Comparison of ENCODE assay signal across 12 cellular contexts in genomic region chr13:44734204-44734707, GRCh38.
DNase-seq lines count a peak whose midpoint lies in the region; ATAC-seq, FAIRE-seq and TF ChIP-seq lines count a peak whose summit lies in the region.
"Had no signal": no experiment of that assay in that cellular context is flagged by ENCODE, and none has a peak within 500 bp of the region (broad histone marks: within the 10 kb centered on the region; RNA-seq: fewer than 3 reads in every experiment).

No MANE protein-coding gene starts in this region.

- DNase-seq in MG63 (peak; percentile 94), adipocyte (ENCODE audit: low read depth) (peak; percentile 64), heart left ventricle (peak; percentile 44 to 75 (median 67)), urothelium cell line (ENCODE audit: low spot score) (peak; percentile 35), NOMO-1 treated with dmso at 0.1 percent for 144 hours (lab: John Stamatoyannopoulos, UW; ENCODE audit: unreplicated experiment) (no peak), H7 (no peak)
- DNase-seq: activated CD4-positive, alpha-beta T cell treated with anti-CD3 and anti-CD28 coated beads, Interleukin-2, amount 10 ng/mL, durations not matched to agents 7 days and 5 days; activated naive CD4-positive, alpha-beta T cell treated with anti-CD3 and anti-CD28 coated beads, Interleukin-2, amount 50 U/mL, for 16 hours; left colon; NCI-H1417; SHP77 had no signal

- no peak for TF ChIP-seq POLR2A in heart left ventricle (IDR thresholded peaks at IDR 0.05)

- H3K4me1 ChIP-seq in adipocyte (ENCODE audit: control insufficient read depth, insufficient read depth, low read length) (peaks cover 14% of the 10 kb centered on the region), heart left ventricle (peaks cover 0 to 13% (median 0%) of the 10 kb centered on the region in 12 donors)

- H3K27me3 ChIP-seq in MG63 (no peaks in the 10 kb centered on the region), adipocyte (replicated peaks; ENCODE audit: control insufficient read depth, insufficient read depth, low read length) (no peaks in the 10 kb centered on the region), heart left ventricle (no peaks in the 10 kb centered on the region), H7 (ENCODE audit: control insufficient read depth, insufficient read depth, low read length) (no peaks in the 10 kb centered on the region)

- H3K9ac ChIP-seq in adipocyte (ENCODE audit: low read length): no peak overlapping the region

- 40 to 70% (median 49%) methylated on average over 1 of the region's 1 CpG for WGBS in heart left ventricle, 4 donors

- H3K36me3 ChIP-seq in MG63: no peaks in the 10 kb centered on the region
- H3K36me3 ChIP-seq in adipocyte (ENCODE audit: control insufficient read depth, insufficient read depth, low read length, severe bottlenecking): no peaks in the 10 kb centered on the region
- no peaks in the 10 kb centered on the region for H3K36me3 ChIP-seq in heart left ventricle
- no peaks in the 10 kb centered on the region for H3K36me3 ChIP-seq in H7 (replicated peaks; ENCODE audit: control insufficient read depth, insufficient read depth, low read length)

- H3K9me3 ChIP-seq in MG63: no peaks in the 10 kb centered on the region
- no peaks in the 10 kb centered on the region for H3K9me3 ChIP-seq in adipocyte (ENCODE audit: control insufficient read depth, low read length)
- no peaks in the 10 kb centered on the region for H3K9me3 ChIP-seq in heart left ventricle

- H3K4me3 ChIP-seq in MG63: no peak overlapping the region
- H3K4me3 ChIP-seq in adipocyte (ENCODE audit: low read length): no peak overlapping the region
- no peak overlapping the region for H3K4me3 ChIP-seq in heart left ventricle
- H3K4me3 ChIP-seq in H7 (ENCODE audit: insufficient read depth, low read depth, low read length): no peak overlapping the region

- intact Hi-C loops in heart left ventricle (cut with DNase I): no loop called here

- H3K27ac ChIP-seq in heart left ventricle: peak overlapping the region in 2 of 12 donors; percentile 9 to 44

- ATAC-seq in heart left ventricle (peak; percentile 71 to 90 (median 81)), HG03432 (IDR thresholded peaks at IDR 0.05; ENCODE audit: unreplicated experiment) (no peak)
- ATAC-seq: left colon had no signal

- no peak for TF ChIP-seq CTCF in heart left ventricle (IDR thresholded peaks at IDR 0.05)

- no peak for FAIRE-seq in urothelium cell line (lab: Jason Lieb, UNC)

Comparison
In these comparisons a context has a peak if more than half of its experiments do, and no peak if none do; other contexts are left out.
1. DNase-seq: peak in MG63 (single experiment), adipocyte (single experiment), heart left ventricle (5 of 5) and urothelium cell line (single experiment); none in NOMO-1 treated with dmso at 0.1 percent for 144 hours (single experiment) and H7 (single experiment).